Comparison of ENCODE assay signal across 34 cellular contexts in the genomic region with DNA sequence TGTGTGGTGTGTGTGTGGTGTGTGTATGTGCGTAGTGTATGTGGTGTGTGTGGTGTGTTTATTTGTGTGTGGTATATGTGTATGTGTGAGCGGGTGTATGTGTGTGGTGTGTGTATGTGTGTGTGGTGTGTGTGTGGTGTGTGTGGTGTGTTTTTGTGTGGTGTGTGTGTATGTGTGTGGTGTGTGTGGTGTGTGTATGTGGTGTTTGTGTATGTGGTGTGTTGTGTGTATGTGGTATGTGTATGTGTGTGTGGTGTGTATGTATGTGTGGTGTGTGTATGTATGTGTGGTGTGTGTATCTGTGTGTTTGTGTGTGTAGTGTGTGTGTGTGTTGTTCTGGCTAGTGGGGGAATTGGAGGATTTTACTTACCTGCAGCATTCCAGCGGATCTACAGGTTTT.
"Had no signal": no experiment of that assay in that cellular context is flagged by ENCODE, and none has a peak within 500 bp of the region (broad histone marks: within the 10 kb centered on the region; RNA-seq: fewer than 3 reads in every experiment).

No MANE protein-coding gene starts in this region.

- H3K27me3 ChIP-seq: body of pancreas, esophagus muscularis mucosa, foreskin keratinocyte, gastrocnemius medialis, heart left ventricle had no signal

- FAIRE-seq: colon had no signal

- H3K27ac ChIP-seq: body of pancreas, esophagus muscularis mucosa, foreskin keratinocyte, gastrocnemius medialis, heart left ventricle, WERI-Rb-1 had no signal

- H3K4me3 ChIP-seq: body of pancreas, esophagus muscularis mucosa, gastrocnemius medialis, heart left ventricle had no signal

- H3K36me3 ChIP-seq: esophagus muscularis mucosa, gastrocnemius medialis, heart left ventricle, WERI-Rb-1 had no signal

- H3K4me1 ChIP-seq: body of pancreas, esophagus muscularis mucosa, foreskin keratinocyte, gastrocnemius medialis, heart left ventricle had no signal

- ATAC-seq: activated CD4-positive, CD25-positive, alpha-beta regulatory T cell treated with anti-CD3 and anti-CD28 coated beads, Interleukin-2, amount 50 U/mL, for 24 hours; activated CD8-positive, alpha-beta T cell treated with anti-CD3 and anti-CD28 coated beads for 36 hours; activated naive CD4-positive, alpha-beta T cell treated with anti-CD3 and anti-CD28 coated beads, Interleukin-2, amount 50 U/mL, for 72 hours; activated T-cell treated with anti-CD3 and anti-CD28 coated beads, Interleukin-2, amount 50 U/mL, for 72 hours; body of pancreas; effector memory CD8-positive, alpha-beta T cell; foreskin keratinocyte; gastrocnemius medialis; T-helper 17 cell had no signal

- H3K9me3 ChIP-seq: body of pancreas, esophagus muscularis mucosa, gastrocnemius medialis had no signal

- DNase-seq: activated B cell treated with CpG ODN at 0.5 μM for 24 hours; activated CD4-positive, alpha-beta T cell treated with anti-CD3 and anti-CD28 coated beads for 48 hours; activated CD4-positive, alpha-beta T cell treated with anti-CD3 and anti-CD28 coated beads, Interleukin-2, amount 50 U/mL, for 1 hour; activated CD4-positive, alpha-beta T cell treated with anti-CD3 and anti-CD28 coated beads, Interleukin-2, amount 50 U/mL, for 48 hours; activated CD8-positive, alpha-beta memory T cell treated with anti-CD3 and anti-CD28 coated beads for 24 hours; activated CD8-positive, alpha-beta memory T cell treated with anti-CD3 and anti-CD28 coated beads, Interleukin-2, amount 50 U/mL, for 4 hours; activated CD8-positive, alpha-beta T cell treated with anti-CD3 and anti-CD28 coated beads for 36 hours; activated gamma-delta T cell; activated naive CD4-positive, alpha-beta T cell; activated naive CD4-positive, alpha-beta T cell treated with anti-CD3 and anti-CD28 coated beads, Interleukin-2, amount 10 ng/mL, durations not matched to agents 7 days and 5 days; activated naive CD8-positive, alpha-beta T cell treated with anti-CD3 and anti-CD28 coated beads, Interleukin-2, amount 10 ng/mL, durations not matched to agents 7 days and 5 days; activated T-cell treated with anti-CD3 and anti-CD28 coated beads for 4 hours; activated T-cell treated with anti-CD3 and anti-CD28 coated beads, Interleukin-2, amount 50 U/mL, for 24 hours; activated T-cell treated with anti-CD3 and anti-CD28 coated beads, Interleukin-2, amount 50 U/mL, for 72 hours; amniotic stem cell; anterior cingulate cortex; body of pancreas; caudate nucleus; cortex of kidney; dermis blood vessel endothelial cell; effector CD4-positive, alpha-beta T cell; effector memory CD8-positive, alpha-beta T cell; foreskin keratinocyte; gastrocnemius medialis; glutamatergic neuron; heart left ventricle; T-helper 1 cell; T-helper 17 cell; T1000; WERI-Rb-1 had no signal
